33 cellular contexts compared by ENCODE assay signal in genomic region chr10:105339669-105340068, GRCh38.
"Had no signal": no experiment of that assay in that cellular context is flagged by ENCODE, and none has a peak within 500 bp of the region (broad histone marks: within the 10 kb centered on the region; RNA-seq: fewer than 3 reads in every experiment).

No MANE protein-coding gene starts in this region.

- DNase-seq: activated effector memory CD4-positive, alpha-beta T cell treated with anti-CD3 and anti-CD28 coated beads, Interleukin-2, amount 50 U/mL, for 16 hours; activated effector memory CD4-positive, alpha-beta T cell treated with Interleukin-2 at 50 U/mL for 16 hours; activated gamma-delta T cell; activated gamma-delta T cell treated with Interleukin-2 at 50 U/mL for 16 hours; activated naive CD4-positive, alpha-beta T cell; activated naive CD4-positive, alpha-beta T cell treated with anti-CD3 and anti-CD28 coated beads for 36 hours; activated naive CD4-positive, alpha-beta T cell treated with anti-CD3 and anti-CD28 coated beads, Interleukin-2, amount 10 ng/mL, durations not matched to agents 7 days and 5 days; activated naive CD4-positive, alpha-beta T cell treated with anti-CD3 and anti-CD28 coated beads, Interleukin-2, amount 50 U/mL, for 16 hours; activated naive CD4-positive, alpha-beta T cell treated with Interleukin-2 at 50 U/mL for 16 hours; activated naive CD8-positive, alpha-beta T cell treated with anti-CD3 and anti-CD28 coated beads for 36 hours; activated naive CD8-positive, alpha-beta T cell treated with anti-CD3 and anti-CD28 coated beads, Interleukin-2, amount 10 ng/mL, durations not matched to agents 7 days and 5 days; activated naive CD8-positive, alpha-beta T cell treated with anti-CD3 and anti-CD28 coated beads, Interleukin-2, amount 50 U/mL, for 24 hours; activated T-cell treated with anti-CD3 and anti-CD28 coated beads, Interleukin-2, amount 50 U/mL, for 24 hours; activated T-cell treated with anti-CD3 and anti-CD28 coated beads, Interleukin-2, amount 50 U/mL, for 4 hours; activated T-cell treated with anti-CD3 and anti-CD28 coated beads, Interleukin-2, amount 50 U/mL, for 48 hours; activated T-cell treated with anti-CD3 and anti-CD28 coated beads, Interleukin-2, amount 50 U/mL, for 72 hours; adrenal gland; amniotic stem cell; amygdala; anterior cingulate cortex; aorta; body of pancreas; brain microvascular endothelial cell; caudate nucleus; central memory CD4-positive, alpha-beta T cell; cerebellar nuclear complex had no signal

- H3K36me3 ChIP-seq: adrenal gland, ascending aorta, brain microvascular endothelial cell, breast epithelium, cardiac muscle cell had no signal

- H3K4me1 ChIP-seq: adrenal gland, ascending aorta, body of pancreas, breast epithelium had no signal

- ATAC-seq: activated naive CD4-positive, alpha-beta T cell treated with anti-CD3 and anti-CD28 coated beads, Interleukin-2, amount 50 U/mL, for 72 hours; activated naive CD8-positive, alpha-beta T cell treated with anti-CD3 and anti-CD28 coated beads, Interleukin-2, amount 50 U/mL, for 24 hours; activated T-cell treated with anti-CD3 and anti-CD28 coated beads, Interleukin-2, amount 50 U/mL, for 4 hours; activated T-cell treated with anti-CD3 and anti-CD28 coated beads, Interleukin-2, amount 50 U/mL, for 72 hours; activated T-helper 17 cell treated with anti-CD3 and anti-CD28 coated beads, Interleukin-2, amount 50 U/mL, for 72 hours; body of pancreas had no signal

- H3K27ac ChIP-seq: adrenal gland, ascending aorta, body of pancreas, brain microvascular endothelial cell, breast epithelium, cardiac muscle cell had no signal

- H3K4me3 ChIP-seq: adrenal gland, ascending aorta, body of pancreas, breast epithelium, cardiac muscle cell had no signal

- H3K27me3 ChIP-seq: adrenal gland, ascending aorta, body of pancreas, brain microvascular endothelial cell, breast epithelium, cardiac muscle cell had no signal

- H3K9me3 ChIP-seq: adrenal gland, ascending aorta, body of pancreas, breast epithelium had no signal

- FAIRE-seq: astrocyte, bronchial epithelial cell had no signal
